Comparison of ENCODE assay signal across 9 cellular contexts in genomic region chr18:73688851-73689659, GRCh38.
DNase-seq lines count a peak whose midpoint lies in the region; ATAC-seq, FAIRE-seq and TF ChIP-seq lines count a peak whose summit lies in the region.
"Had no signal": no experiment of that assay in that cellular context is flagged by ENCODE, and none has a peak within 500 bp of the region (broad histone marks: within the 10 kb centered on the region; RNA-seq: fewer than 3 reads in every experiment).

No MANE protein-coding gene starts in this region.

- in situ Hi-C loops in brain microvascular endothelial cell (cut with HindIII; ENCODE audit: low pct_ligation_motif_present, low sequenced_read_pairs), result no loop called here

- no peak for TF ChIP-seq CTCF in brain microvascular endothelial cell (IDR thresholded peaks at IDR 0.05; ENCODE audit: low read depth, low read length, missing control alignments)
- TF ChIP-seq CTCF in pancreas (IDR thresholded peaks at IDR 0.05), result no peak
- no peak for TF ChIP-seq CTCF in lower leg skin (IDR thresholded peaks at IDR 0.05)

- no peak overlapping the region for H3K4me3 ChIP-seq in brain microvascular endothelial cell (ENCODE audit: low read depth, low read length)
- no peak overlapping the region for H3K4me3 ChIP-seq in pancreas
- no peak overlapping the region for H3K4me3 ChIP-seq in lower leg skin (ENCODE audit: low read depth, poor library complexity, severe bottlenecking)

- H3K4me1 ChIP-seq in pancreas, result no peaks in the 10 kb centered on the region

- intact Hi-C loops in pancreas (cut with DNase I) (no loop called here), lower leg skin (cut with DNase I; ENCODE audit: low total_unique reads) (no loop called here)

- DNase-seq in brain microvascular endothelial cell (peak; percentile 46), retina (peak; percentile 27), pancreas (no peak), NCI-H1436 (lab: John Stamatoyannopoulos, UW) (no peak), lower leg skin (ENCODE audit: low spot score in 2 of 2) (no peak)

- FAIRE-seq in pancreas (lab: Jason Lieb, UNC), result no peak
- FAIRE-seq: endometrium had no signal

- TF ChIP-seq POLR2A in lower leg skin (IDR thresholded peaks at IDR 0.05), result no peak

- H3K27ac ChIP-seq in brain microvascular endothelial cell (peak overlapping the region; percentile 48), pancreas (no peak overlapping the region)

- H3K36me3 ChIP-seq in brain microvascular endothelial cell (replicated peaks) (no peaks in the 10 kb centered on the region), pancreas (no peaks in the 10 kb centered on the region)

- H3K27me3 ChIP-seq in brain microvascular endothelial cell (replicated peaks), result no peaks in the 10 kb centered on the region
- no peaks in the 10 kb centered on the region for H3K27me3 ChIP-seq in pancreas

- 39 to 41% methylated on average over 9 of the region's 9 CpGs for WGBS in pancreas, 2 donors
- 54 to 57% methylated on average over 9 of the region's 9 CpGs for WGBS in lower leg skin, 2 donors

- no peaks in the 10 kb centered on the region for H3K9me3 ChIP-seq in pancreas

- peak; percentile 69 for ATAC-seq in GM19397 (IDR thresholded peaks at IDR 0.05; ENCODE audit: unreplicated experiment)
- peak; percentile 71 for ATAC-seq in HG03432 (IDR thresholded peaks at IDR 0.05; ENCODE audit: unreplicated experiment)
- ATAC-seq in GM18861 (IDR thresholded peaks at IDR 0.05; ENCODE audit: unreplicated experiment), result no peak
- no peak for ATAC-seq in pancreas

Comparison
In these comparisons a context has a peak if more than half of its experiments do, and no peak if none do; other contexts are left out.
1. ATAC-seq: peak in GM19397 (single experiment) and HG03432 (single experiment); none in GM18861 (single experiment) and pancreas (0 of 4).
2. DNase-seq: peak in brain microvascular endothelial cell (single experiment) and retina (single experiment); none in pancreas (0 of 6), NCI-H1436 (single experiment) and lower leg skin (0 of 2).